7 cellular contexts compared by ENCODE assay signal in the genomic region with DNA sequence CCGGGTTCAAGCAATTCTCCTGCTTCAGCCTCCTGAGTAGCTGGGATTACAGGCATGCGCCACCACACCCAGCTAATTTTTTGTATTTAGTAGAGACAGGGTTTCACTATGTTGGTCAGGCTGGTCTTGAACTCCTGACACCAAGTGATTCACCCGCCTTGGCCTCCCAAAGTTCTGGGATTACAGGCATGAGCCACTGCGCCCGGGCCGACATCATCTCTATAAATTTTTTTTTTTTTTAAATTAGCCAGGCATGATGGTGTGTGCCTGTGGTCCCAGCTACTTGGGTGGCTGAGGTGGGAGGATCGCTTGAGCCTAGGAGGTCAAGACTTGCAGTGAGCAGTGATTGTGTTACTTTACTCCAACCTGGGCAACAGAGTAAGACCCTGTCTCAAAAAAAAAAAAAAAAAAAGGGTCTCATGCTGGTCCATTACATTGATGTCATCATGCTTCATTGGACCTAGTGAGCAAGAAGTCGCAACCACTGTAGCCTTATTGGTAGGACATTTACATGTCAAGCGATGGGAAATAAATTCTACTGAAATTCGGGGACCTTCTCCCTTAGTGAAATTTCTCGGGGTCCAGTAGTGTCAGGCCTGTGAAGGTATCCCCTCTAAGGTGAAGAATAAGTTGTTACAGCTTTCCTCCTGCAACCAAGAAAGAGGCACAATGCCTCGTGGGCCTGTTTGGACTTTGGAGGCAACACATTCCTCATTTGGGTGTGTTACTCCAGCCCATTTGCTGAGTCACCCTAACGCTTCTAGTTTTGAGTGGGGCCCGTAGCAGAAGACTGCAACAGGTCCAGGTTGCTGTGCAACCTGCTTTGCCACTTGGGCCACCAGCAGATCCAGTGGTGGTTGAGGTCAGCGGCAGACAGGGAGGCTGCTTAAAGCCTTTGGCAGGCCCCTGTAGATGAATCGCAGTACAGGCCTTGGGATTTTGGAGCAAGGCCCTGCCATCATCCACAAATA. TPM values are rescaled to one million over a fixed set of nuclear protein-coding genes. Genes with fewer than 3 reads are reported as not detected.
DNase-seq lines count a peak whose midpoint lies in the region; ATAC-seq and TF ChIP-seq lines count a peak whose summit lies in the region.
"Not testable (repeated sequence)": the region's sequence is repeated elsewhere in the genome, so short reads cannot be mapped to it uniquely, and the experiment has no call there.

No MANE protein-coding gene starts in this region.

- H3K27ac ChIP-seq in SJSA1 (peak overlapping the region; percentile 96), lower lobe of right lung (peak overlapping the region; percentile 70)

- not testable (repeated sequence) for H3K4me3 ChIP-seq in SJSA1; cardiac fibroblast (replicated peaks in 1 of 2; ENCODE audit: low read depth in 2 of 2, low read length in 2 of 2); fibroblast of mammary gland (ENCODE audit: control insufficient read depth, low read depth, low read length); lower lobe of right lung; retinal pigment epithelial cell (ENCODE audit: low read length)

- intact Hi-C loops in lower lobe of right lung (cut with DNase I) = not testable (repeated sequence)

- H3K36me3 ChIP-seq in SJSA1 = peaks cover 47% of the 10 kb centered on the region
- H3K36me3 ChIP-seq in lower lobe of right lung = not testable (repeated sequence)

- not testable (repeated sequence) for H3K9me3 ChIP-seq in SJSA1 (replicated peaks); lower lobe of right lung

- DNase-seq in EL (peak; percentile 76), LoVo (ENCODE audit: low spot score) (peak; percentile 92), SJSA1 (ENCODE audit: low read depth in 1 of 2, low spot score in 2 of 2) (peak; percentile 87 to 92), cardiac fibroblast (ENCODE audit: low read depth in 2 of 2) (peak; percentile 64 to 71), fibroblast of mammary gland (ENCODE audit: low read depth) (peak; percentile 50), lower lobe of right lung (peak; percentile 81), retinal pigment epithelial cell (ENCODE audit: low read depth) (peak; percentile 58)

- H3K4me1 ChIP-seq in SJSA1 (replicated peaks) = peaks cover 76% of the 10 kb centered on the region
- H3K4me1 ChIP-seq in lower lobe of right lung = peaks cover 58% of the 10 kb centered on the region

- not testable (repeated sequence) for H3K27me3 ChIP-seq in SJSA1 (replicated peaks); lower lobe of right lung (ENCODE audit: low read depth)

- TF ChIP-seq CTCF in cardiac fibroblast (IDR thresholded peaks at IDR 0.05; ENCODE audit: low read depth, low read length); fibroblast of mammary gland (conservative IDR thresholded peaks at IDR 0.05; ENCODE audit: control insufficient read depth, insufficient read depth, low read depth, low read length); lower lobe of right lung (IDR thresholded peaks at IDR 0.05); retinal pigment epithelial cell (conservative IDR thresholded peaks at IDR 0.05; ENCODE audit: low read depth, low read length): not testable (repeated sequence)

- peak; percentile 72 to 76 for ATAC-seq in lower lobe of right lung

RNA-seq across cellular contexts. Expression of a gene that starts 7.2 kb away (rescaled TPM):
- total RNA-seq in SJSA1 (2014; rRNA removed; shearing (Covaris generic)) = 16.2 and 24.4 TPM in 2 replicates
- 14.7 TPM for total RNA-seq in lower lobe of right lung
